ENCODE assay signal across 1 cellular context in the genomic region with DNA sequence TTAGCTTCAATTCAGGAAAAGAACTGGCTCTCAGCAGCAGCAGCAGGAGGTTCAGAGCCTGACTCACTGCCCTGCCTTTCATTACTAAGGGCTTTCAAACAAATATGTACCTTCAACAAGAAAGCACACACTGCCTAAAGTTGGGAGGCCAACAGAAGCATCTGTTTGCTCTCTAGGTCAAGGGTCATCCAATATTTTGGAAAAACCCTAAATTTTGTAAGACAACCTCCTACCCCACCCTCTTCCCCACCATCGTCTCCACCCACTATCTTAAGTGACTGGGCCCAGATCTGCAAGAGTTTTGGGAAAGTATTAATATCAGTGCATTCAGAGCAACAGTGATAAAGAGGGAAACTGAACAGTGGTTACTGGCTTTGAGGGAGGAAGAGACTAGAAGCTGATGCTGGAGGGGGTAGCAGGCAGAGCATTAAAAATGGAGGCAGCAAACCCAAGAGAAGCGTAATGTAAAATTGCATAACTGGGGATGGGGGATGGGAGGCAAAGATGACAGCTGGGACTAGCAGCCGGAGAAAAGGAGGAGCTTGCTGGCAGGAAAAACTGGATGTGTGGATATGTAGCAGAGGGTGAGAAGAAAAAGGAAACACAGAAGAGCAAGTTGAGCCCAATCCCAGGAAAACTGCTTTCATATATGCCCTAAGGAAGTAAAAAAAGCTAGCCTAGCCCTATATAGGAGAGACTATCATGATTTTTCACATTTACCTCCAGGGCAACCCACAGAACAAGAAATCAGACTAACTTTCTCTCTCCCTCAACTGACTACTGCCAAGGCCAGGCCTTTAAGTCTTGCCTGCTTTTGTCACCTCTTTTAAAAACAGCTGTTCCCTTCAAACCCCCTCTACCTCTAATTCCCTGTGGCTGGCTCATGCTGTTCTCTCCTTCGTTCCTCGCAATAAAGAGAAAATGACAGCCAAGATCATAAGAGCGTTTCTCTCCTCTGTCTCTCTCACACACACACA.
A peak's percentile ranks its signal among the peaks of the same experiment; 100 is the strongest.
TF ChIP-seq lines count a peak whose summit lies in the region.

No MANE protein-coding gene starts in this region.

TF ChIP-seq in HepG2, 621 proteins besides CTCF, POLR2A, EP300 and RAD21 (continues in another document):
- no peak for TF ChIP-seq ZNF720 (CRISPR knock-in tag; IDR thresholded peaks at IDR 0.05)
- TF ChIP-seq, protein P1, sequence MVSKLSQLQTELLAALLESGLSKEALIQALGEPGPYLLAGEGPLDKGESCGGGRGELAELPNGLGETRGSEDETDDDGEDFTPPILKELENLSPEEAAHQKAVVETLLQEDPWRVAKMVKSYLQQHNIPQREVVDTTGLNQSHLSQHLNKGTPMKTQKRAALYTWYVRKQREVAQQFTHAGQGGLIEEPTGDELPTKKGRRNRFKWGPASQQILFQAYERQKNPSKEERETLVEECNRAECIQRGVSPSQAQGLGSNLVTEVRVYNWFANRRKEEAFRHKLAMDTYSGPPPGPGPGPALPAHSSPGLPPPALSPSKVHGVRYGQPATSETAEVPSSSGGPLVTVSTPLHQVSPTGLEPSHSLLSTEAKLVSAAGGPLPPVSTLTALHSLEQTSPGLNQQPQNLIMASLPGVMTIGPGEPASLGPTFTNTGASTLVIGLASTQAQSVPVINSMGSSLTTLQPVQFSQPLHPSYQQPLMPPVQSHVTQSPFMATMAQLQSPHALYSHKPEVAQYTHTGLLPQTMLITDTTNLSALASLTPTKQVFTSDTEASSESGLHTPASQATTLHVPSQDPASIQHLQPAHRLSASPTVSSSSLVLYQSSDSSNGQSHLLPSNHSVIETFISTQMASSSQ (IDR thresholded peaks at IDR 0.05; ENCODE audit: low read depth): no peak
- TF ChIP-seq, protein P1 (CRISPR knock-in tag; IDR thresholded peaks at IDR 0.05; ENCODE audit: borderline replicate concordance): no peak
- TF ChIP-seq, protein P2, sequence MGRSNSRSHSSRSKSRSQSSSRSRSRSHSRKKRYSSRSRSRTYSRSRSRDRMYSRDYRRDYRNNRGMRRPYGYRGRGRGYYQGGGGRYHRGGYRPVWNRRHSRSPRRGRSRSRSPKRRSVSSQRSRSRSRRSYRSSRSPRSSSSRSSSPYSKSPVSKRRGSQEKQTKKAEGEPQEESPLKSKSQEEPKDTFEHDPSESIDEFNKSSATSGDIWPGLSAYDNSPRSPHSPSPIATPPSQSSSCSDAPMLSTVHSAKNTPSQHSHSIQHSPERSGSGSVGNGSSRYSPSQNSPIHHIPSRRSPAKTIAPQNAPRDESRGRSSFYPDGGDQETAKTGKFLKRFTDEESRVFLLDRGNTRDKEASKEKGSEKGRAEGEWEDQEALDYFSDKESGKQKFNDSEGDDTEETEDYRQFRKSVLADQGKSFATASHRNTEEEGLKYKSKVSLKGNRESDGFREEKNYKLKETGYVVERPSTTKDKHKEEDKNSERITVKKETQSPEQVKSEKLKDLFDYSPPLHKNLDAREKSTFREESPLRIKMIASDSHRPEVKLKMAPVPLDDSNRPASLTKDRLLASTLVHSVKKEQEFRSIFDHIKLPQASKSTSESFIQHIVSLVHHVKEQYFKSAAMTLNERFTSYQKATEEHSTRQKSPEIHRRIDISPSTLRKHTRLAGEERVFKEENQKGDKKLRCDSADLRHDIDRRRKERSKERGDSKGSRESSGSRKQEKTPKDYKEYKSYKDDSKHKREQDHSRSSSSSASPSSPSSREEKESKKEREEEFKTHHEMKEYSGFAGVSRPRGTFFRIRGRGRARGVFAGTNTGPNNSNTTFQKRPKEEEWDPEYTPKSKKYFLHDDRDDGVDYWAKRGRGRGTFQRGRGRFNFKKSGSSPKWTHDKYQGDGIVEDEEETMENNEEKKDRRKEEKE (IDR thresholded peaks at IDR 0.05): no peak
- TF ChIP-seq, protein P3, sequence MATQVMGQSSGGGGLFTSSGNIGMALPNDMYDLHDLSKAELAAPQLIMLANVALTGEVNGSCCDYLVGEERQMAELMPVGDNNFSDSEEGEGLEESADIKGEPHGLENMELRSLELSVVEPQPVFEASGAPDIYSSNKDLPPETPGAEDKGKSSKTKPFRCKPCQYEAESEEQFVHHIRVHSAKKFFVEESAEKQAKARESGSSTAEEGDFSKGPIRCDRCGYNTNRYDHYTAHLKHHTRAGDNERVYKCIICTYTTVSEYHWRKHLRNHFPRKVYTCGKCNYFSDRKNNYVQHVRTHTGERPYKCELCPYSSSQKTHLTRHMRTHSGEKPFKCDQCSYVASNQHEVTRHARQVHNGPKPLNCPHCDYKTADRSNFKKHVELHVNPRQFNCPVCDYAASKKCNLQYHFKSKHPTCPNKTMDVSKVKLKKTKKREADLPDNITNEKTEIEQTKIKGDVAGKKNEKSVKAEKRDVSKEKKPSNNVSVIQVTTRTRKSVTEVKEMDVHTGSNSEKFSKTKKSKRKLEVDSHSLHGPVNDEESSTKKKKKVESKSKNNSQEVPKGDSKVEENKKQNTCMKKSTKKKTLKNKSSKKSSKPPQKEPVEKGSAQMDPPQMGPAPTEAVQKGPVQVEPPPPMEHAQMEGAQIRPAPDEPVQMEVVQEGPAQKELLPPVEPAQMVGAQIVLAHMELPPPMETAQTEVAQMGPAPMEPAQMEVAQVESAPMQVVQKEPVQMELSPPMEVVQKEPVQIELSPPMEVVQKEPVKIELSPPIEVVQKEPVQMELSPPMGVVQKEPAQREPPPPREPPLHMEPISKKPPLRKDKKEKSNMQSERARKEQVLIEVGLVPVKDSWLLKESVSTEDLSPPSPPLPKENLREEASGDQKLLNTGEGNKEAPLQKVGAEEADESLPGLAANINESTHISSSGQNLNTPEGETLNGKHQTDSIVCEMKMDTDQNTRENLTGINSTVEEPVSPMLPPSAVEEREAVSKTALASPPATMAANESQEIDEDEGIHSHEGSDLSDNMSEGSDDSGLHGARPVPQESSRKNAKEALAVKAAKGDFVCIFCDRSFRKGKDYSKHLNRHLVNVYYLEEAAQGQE (IDR thresholded peaks at IDR 0.05; ENCODE audit: borderline replicate concordance in 1 of 2, low read depth in 1 of 2, low read length in 2 of 2): no peak
- no peak for TF ChIP-seq DMAP1 (CRISPR knock-in tag; IDR thresholded peaks at IDR 0.05)
- no peak for TF ChIP-seq SOX13 (IDR thresholded peaks at IDR 0.05)
- TF ChIP-seq SOX13 (CRISPR knock-in tag; conservative IDR thresholded peaks at IDR 0.05 in 1 of 2, IDR thresholded peaks at IDR 0.05 in 1 of 2): no peak
- TF ChIP-seq JARID2 (CRISPR knock-in tag; IDR thresholded peaks at IDR 0.05; ENCODE audit: insufficient replicate concordance): no peak
- TF ChIP-seq ATAD3A (CRISPR knock-in tag; IDR thresholded peaks at IDR 0.05): no peak
- TF ChIP-seq PITX1 (CRISPR knock-in tag; IDR thresholded peaks at IDR 0.05): no peak
- TF ChIP-seq SIX1 (CRISPR knock-in tag; IDR thresholded peaks at IDR 0.05; ENCODE audit: borderline replicate concordance): no peak
- TF ChIP-seq, protein P4, sequence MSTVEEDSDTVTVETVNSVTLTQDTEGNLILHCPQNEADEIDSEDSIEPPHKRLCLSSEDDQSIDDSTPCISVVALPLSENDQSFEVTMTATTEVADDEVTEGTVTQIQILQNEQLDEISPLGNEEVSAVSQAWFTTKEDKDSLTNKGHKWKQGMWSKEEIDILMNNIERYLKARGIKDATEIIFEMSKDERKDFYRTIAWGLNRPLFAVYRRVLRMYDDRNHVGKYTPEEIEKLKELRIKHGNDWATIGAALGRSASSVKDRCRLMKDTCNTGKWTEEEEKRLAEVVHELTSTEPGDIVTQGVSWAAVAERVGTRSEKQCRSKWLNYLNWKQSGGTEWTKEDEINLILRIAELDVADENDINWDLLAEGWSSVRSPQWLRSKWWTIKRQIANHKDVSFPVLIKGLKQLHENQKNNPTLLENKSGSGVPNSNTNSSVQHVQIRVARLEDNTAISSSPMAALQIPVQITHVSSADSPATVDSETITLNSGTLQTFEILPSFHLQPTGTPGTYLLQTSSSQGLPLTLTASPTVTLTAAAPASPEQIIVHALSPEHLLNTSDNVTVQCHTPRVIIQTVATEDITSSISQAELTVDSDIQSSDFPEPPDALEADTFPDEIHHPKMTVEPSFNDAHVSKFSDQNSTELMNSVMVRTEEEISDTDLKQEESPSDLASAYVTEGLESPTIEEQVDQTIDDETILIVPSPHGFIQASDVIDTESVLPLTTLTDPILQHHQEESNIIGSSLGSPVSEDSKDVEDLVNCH (CRISPR knock-in tag; IDR thresholded peaks at IDR 0.05): no peak
- TF ChIP-seq TOE1 (CRISPR knock-in tag; IDR thresholded peaks at IDR 0.05): no peak
- TF ChIP-seq, protein P5, sequence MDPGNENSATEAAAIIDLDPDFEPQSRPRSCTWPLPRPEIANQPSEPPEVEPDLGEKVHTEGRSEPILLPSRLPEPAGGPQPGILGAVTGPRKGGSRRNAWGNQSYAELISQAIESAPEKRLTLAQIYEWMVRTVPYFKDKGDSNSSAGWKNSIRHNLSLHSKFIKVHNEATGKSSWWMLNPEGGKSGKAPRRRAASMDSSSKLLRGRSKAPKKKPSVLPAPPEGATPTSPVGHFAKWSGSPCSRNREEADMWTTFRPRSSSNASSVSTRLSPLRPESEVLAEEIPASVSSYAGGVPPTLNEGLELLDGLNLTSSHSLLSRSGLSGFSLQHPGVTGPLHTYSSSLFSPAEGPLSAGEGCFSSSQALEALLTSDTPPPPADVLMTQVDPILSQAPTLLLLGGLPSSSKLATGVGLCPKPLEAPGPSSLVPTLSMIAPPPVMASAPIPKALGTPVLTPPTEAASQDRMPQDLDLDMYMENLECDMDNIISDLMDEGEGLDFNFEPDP (CRISPR knock-in tag; conservative IDR thresholded peaks at IDR 0.05): no peak
- no peak for TF ChIP-seq KLF16 (CRISPR knock-in tag; IDR thresholded peaks at IDR 0.05)
- TF ChIP-seq CEBPG (CRISPR knock-in tag; IDR thresholded peaks at IDR 0.05): peak; percentile 45; the same call in 1 of the 2 replicates
- TF ChIP-seq TBL1XR1 (IDR thresholded peaks at IDR 0.05; ENCODE audit: borderline replicate concordance, low read length, partially characterized antibody): no peak
- TF ChIP-seq, protein P6, sequence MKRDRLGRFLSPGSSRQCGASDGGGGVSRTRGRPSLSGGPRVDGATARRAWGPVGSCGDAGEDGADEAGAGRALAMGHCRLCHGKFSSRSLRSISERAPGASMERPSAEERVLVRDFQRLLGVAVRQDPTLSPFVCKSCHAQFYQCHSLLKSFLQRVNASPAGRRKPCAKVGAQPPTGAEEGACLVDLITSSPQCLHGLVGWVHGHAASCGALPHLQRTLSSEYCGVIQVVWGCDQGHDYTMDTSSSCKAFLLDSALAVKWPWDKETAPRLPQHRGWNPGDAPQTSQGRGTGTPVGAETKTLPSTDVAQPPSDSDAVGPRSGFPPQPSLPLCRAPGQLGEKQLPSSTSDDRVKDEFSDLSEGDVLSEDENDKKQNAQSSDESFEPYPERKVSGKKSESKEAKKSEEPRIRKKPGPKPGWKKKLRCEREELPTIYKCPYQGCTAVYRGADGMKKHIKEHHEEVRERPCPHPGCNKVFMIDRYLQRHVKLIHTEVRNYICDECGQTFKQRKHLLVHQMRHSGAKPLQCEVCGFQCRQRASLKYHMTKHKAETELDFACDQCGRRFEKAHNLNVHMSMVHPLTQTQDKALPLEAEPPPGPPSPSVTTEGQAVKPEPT (CRISPR knock-in tag; IDR thresholded peaks at IDR 0.05; ENCODE audit: low read depth): no peak
- TF ChIP-seq, protein P7, sequence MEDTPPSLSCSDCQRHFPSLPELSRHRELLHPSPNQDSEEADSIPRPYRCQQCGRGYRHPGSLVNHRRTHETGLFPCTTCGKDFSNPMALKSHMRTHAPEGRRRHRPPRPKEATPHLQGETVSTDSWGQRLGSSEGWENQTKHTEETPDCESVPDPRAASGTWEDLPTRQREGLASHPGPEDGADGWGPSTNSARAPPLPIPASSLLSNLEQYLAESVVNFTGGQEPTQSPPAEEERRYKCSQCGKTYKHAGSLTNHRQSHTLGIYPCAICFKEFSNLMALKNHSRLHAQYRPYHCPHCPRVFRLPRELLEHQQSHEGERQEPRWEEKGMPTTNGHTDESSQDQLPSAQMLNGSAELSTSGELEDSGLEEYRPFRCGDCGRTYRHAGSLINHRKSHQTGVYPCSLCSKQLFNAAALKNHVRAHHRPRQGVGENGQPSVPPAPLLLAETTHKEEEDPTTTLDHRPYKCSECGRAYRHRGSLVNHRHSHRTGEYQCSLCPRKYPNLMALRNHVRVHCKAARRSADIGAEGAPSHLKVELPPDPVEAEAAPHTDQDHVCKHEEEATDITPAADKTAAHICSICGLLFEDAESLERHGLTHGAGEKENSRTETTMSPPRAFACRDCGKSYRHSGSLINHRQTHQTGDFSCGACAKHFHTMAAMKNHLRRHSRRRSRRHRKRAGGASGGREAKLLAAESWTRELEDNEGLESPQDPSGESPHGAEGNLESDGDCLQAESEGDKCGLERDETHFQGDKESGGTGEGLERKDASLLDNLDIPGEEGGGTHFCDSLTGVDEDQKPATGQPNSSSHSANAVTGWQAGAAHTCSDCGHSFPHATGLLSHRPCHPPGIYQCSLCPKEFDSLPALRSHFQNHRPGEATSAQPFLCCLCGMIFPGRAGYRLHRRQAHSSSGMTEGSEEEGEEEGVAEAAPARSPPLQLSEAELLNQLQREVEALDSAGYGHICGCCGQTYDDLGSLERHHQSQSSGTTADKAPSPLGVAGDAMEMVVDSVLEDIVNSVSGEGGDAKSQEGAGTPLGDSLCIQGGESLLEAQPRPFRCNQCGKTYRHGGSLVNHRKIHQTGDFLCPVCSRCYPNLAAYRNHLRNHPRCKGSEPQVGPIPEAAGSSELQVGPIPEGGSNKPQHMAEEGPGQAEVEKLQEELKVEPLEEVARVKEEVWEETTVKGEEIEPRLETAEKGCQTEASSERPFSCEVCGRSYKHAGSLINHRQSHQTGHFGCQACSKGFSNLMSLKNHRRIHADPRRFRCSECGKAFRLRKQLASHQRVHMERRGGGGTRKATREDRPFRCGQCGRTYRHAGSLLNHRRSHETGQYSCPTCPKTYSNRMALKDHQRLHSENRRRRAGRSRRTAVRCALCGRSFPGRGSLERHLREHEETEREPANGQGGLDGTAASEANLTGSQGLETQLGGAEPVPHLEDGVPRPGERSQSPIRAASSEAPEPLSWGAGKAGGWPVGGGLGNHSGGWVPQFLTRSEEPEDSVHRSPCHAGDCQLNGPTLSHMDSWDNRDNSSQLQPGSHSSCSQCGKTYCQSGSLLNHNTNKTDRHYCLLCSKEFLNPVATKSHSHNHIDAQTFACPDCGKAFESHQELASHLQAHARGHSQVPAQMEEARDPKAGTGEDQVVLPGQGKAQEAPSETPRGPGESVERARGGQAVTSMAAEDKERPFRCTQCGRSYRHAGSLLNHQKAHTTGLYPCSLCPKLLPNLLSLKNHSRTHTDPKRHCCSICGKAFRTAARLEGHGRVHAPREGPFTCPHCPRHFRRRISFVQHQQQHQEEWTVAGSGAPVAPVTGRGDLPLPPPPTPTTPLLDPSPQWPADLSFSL (CRISPR knock-in tag; IDR thresholded peaks at IDR 0.05): 0 out of 2 replicates have a peak, but pooled peaks have one; percentile 25
- no peak for TF ChIP-seq ELF3 (CRISPR knock-in tag; IDR thresholded peaks at IDR 0.05)
- no peak for TF ChIP-seq FOXM1 (CRISPR knock-in tag; IDR thresholded peaks at IDR 0.05)
